8 cellular contexts compared by ENCODE assay signal in the genomic region with DNA sequence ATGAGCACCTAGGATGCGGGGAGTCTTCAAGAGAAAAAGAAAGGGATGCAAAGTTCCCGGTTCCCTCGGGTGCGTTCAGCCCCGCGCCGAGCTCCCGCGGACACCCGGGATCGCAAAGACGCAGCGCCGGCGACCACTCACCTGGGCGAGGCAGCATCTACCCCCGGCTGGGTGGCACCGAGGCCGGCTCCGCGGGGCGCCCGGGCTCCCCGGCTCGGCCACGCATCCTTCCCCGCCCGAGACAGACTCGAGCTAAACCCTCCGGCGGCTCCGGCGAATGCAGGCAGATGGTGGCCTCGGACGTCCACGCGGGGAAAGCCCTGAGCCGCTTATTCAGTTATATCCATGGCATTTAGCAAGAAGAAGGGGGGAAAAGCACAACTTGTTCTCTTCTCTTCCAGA. TPM values are rescaled to one million over a fixed set of nuclear protein-coding genes. Genes with fewer than 3 reads are reported as not detected.
DNase-seq lines count a peak whose midpoint lies in the region; ATAC-seq and TF ChIP-seq lines count a peak whose summit lies in the region.

No MANE protein-coding gene starts in this region.

- no peak for ATAC-seq in activated CD4-positive, alpha-beta T cell treated with anti-CD3 and anti-CD28 coated beads for 36 hours
- no peak for ATAC-seq in GM19035 (IDR thresholded peaks at IDR 0.05; ENCODE audit: unreplicated experiment)

- no peak for TF ChIP-seq EP300 in suprapubic skin (IDR thresholded peaks at IDR 0.05)

- peaks cover 68% of the 10 kb centered on the region for H3K27me3 ChIP-seq in suprapubic skin

- peak overlapping the region; percentile 52 for H3K4me3 ChIP-seq in suprapubic skin

- no peaks in the 10 kb centered on the region for H3K36me3 Mint-ChIP-seq in activated CD4-positive, alpha-beta T cell treated with anti-CD3 and anti-CD28 coated beads for 36 hours (ENCODE audit: low read depth)

- intact Hi-C loops in activated CD4-positive, alpha-beta T cell treated with anti-CD3 and anti-CD28 coated beads for 36 hours (cut with DNase I, micrococcal nuclease) = loop anchor here in 1 of 2 experiments (1.0 kb wide), 1 partner anchor 258 kb away; no protein-coding TSS in a partner anchor

- H3K9me3 Mint-ChIP-seq in activated CD4-positive, alpha-beta T cell treated with anti-CD3 and anti-CD28 coated beads for 36 hours (ENCODE audit: low read depth) = no peaks in the 10 kb centered on the region

- no peaks in the 10 kb centered on the region for H3K9me3 ChIP-seq in suprapubic skin

- CTCF ChIA-PET in activated CD4-positive, alpha-beta T cell treated with anti-CD3 and anti-CD28 coated beads for 36 hours (lab: Charles Lee) = interaction anchor here (0.6 to 2.0 kb wide), 7 partner anchors 8 to 325 kb away, joined by 4 to 6 read pairs (median 5); no protein-coding TSS in a partner anchor

- H3K36me3 ChIP-seq in suprapubic skin = no peaks in the 10 kb centered on the region

- no peak overlapping the region for H3K27ac ChIP-seq in suprapubic skin

- TF ChIP-seq CTCF in suprapubic skin (IDR thresholded peaks at IDR 0.05) = no peak

- H3K4me1 ChIP-seq in suprapubic skin = peaks cover 14% of the 10 kb centered on the region

- peaks cover 8% of the 10 kb centered on the region for H3K4me1 Mint-ChIP-seq in activated CD4-positive, alpha-beta T cell treated with anti-CD3 and anti-CD28 coated beads for 36 hours

- H3K27me3 Mint-ChIP-seq in activated CD4-positive, alpha-beta T cell treated with anti-CD3 and anti-CD28 coated beads for 36 hours = peaks cover 36% of the 10 kb centered on the region

- peak overlapping the region; percentile 74 for H3K4me3 Mint-ChIP-seq in activated CD4-positive, alpha-beta T cell treated with anti-CD3 and anti-CD28 coated beads for 36 hours

- no peak for TF ChIP-seq POLR2A in suprapubic skin (IDR thresholded peaks at IDR 0.05)

- 0% methylated on average over 21 of the region's 38 CpGs for WGBS in suprapubic skin

- no peak overlapping the region for H3K27ac Mint-ChIP-seq in activated CD4-positive, alpha-beta T cell treated with anti-CD3 and anti-CD28 coated beads for 36 hours

- peak; percentile 27 for DNase-seq in activated CD4-positive, alpha-beta T cell treated with anti-CD3 and anti-CD28 coated beads for 36 hours
- DNase-seq in activated CD4-positive, alpha-beta T cell treated with anti-CD3 and anti-CD28 coated beads, Interleukin-2, amount 50 U/mL, for 1 hour = no peak
- peak; percentile 28 for DNase-seq in activated naive CD4-positive, alpha-beta T cell treated with anti-CD3 and anti-CD28 coated beads, Interleukin-2, amount 50 U/mL, for 16 hours
- DNase-seq in left kidney (ENCODE audit: low read depth, low spot score) = peak; percentile 53
- no peak for DNase-seq in suprapubic skin (ENCODE audit: low spot score in 2 of 2)
- no peak for DNase-seq in MV-4-11 (lab: John Stamatoyannopoulos, UW)
- no peak for DNase-seq in SW 1271 (lab: John Stamatoyannopoulos, UW)

- POLR2A ChIA-PET in activated CD4-positive, alpha-beta T cell treated with anti-CD3 and anti-CD28 coated beads for 36 hours (lab: Charles Lee) = no interaction called here

RNA-seq across cellular contexts. Expression of a gene that starts 0.4 kb away (rescaled TPM):
- not detected for total RNA-seq in activated CD4-positive, alpha-beta T cell treated with anti-CD3 and anti-CD28 coated beads for 36 hours
- not detected for total RNA-seq in suprapubic skin

Comparison
In these comparisons a context has a peak if more than half of its experiments do, and no peak if none do; other contexts are left out.
1. DNase-seq: peak in activated CD4-positive, alpha-beta T cell treated with anti-CD3 and anti-CD28 coated beads for 36 hours (single experiment), activated naive CD4-positive, alpha-beta T cell treated with anti-CD3 and anti-CD28 coated beads, Interleukin-2, amount 50 U/mL, for 16 hours (single experiment) and left kidney (single experiment); none in activated CD4-positive, alpha-beta T cell treated with anti-CD3 and anti-CD28 coated beads, Interleukin-2, amount 50 U/mL, for 1 hour (single experiment), suprapubic skin (0 of 2), MV-4-11 (single experiment) and SW 1271 (0 of 2).